Comparison of ENCODE assay signal across 8 cellular contexts in genomic region chr5:150081541-150082283, GRCh38. TPM values are rescaled to one million over a fixed set of nuclear protein-coding genes. Genes with fewer than 3 reads are reported as not detected.
A peak's percentile ranks its signal among the peaks of the same experiment; 100 is the strongest.
DNase-seq lines count a peak whose midpoint lies in the region; ATAC-seq, FAIRE-seq and TF ChIP-seq lines count a peak whose summit lies in the region.

No MANE protein-coding gene starts in this region.

- DNase-seq in A549 (ENCODE audit: low read depth in 1 of 2, low spot score in 1 of 2) (no peak), HEK293T (ENCODE audit: extremely low spot score) (no peak), NCI-H2029 treated with DMSO at 0.1 percent for 48 hours (lab: John Stamatoyannopoulos, UW) (no peak)
- DNase-seq in stimulated activated CD4-positive, alpha-beta T cell treated with anti-CD3 and anti-CD28 coated beads, Interleukin-4, amount 100 ng/mL, for 4 hours, result no peak

- peak overlapping the region; percentile 84 to 93 (median 86) for H3K27ac Mint-ChIP-seq in nephron

- FAIRE-seq in A549 (lab: Jason Lieb, UNC), result no peak

- no peak overlapping the region for H3K4me3 ChIP-seq in A549

- 53% methylated on average over 14 of the region's 15 CpGs for WGBS in A549 (ENCODE audit: missing lambda C conversion rate)

- H3K4me2 ChIP-seq in A549, result no peak overlapping the region

- no peaks in the 10 kb centered on the region for H3K9me3 ChIP-seq in A549

- H3K4me3 Mint-ChIP-seq in nephron, result peak overlapping the region in 1 of 3 experiments; percentile 4

- POLR2A ChIA-PET in A549 (lab: Yijun Ruan, JAX), result no interaction called here
- POLR2A ChIA-PET in HEK293T (lab: Yijun Ruan, JAX), result no interaction called here

- H3K9me3 Mint-ChIP-seq in nephron, result no peaks in the 10 kb centered on the region

- TF ChIP-seq CTCF in A549 (IDR thresholded peaks at IDR 0.05) (no peak), nephron (IDR thresholded peaks at IDR 0.05; ENCODE audit: unreplicated experiment in 3 of 3) (no peak)

- TF ChIP-seq POLR2A in A549 (IDR thresholded peaks at IDR 0.05; ENCODE audit: low read length), result no peak

- no peak for TF ChIP-seq RAD21 in A549 (conservative IDR thresholded peaks at IDR 0.05 in 1 of 2, IDR thresholded peaks at IDR 0.05 in 1 of 2)

- H3K27ac ChIP-seq in A549, result no peak overlapping the region
- peak overlapping the region; percentile 60 for H3K27ac ChIP-seq in cingulate gyrus (ENCODE audit: low read depth, low read length)

- CTCF ChIA-PET in A549 (lab: Yijun Ruan, JAX) (interaction anchor here (1.0 kb wide), 1 partner anchor 10 kb away, joined by 3 read pairs; no protein-coding TSS in a partner anchor), HEK293T (lab: Yijun Ruan, JAX) (interaction anchor here (0.7 to 0.8 kb wide), 2 partner anchors 15 to 1586 kb away, joined by 3 read pairs; no protein-coding TSS in a partner anchor)

- H3K4me1 Mint-ChIP-seq in nephron, result peaks cover 23% of the 10 kb centered on the region

- H3K36me3 Mint-ChIP-seq in nephron (ENCODE audit: low read depth), result no peaks in the 10 kb centered on the region

- TF ChIP-seq EP300 in A549 (IDR thresholded peaks at IDR 0.05), result no peak

- ATAC-seq in A549 (peak in 1 of 2 experiments; percentile 53; a peak in 3 of 6 replicates), GM19463 (IDR thresholded peaks at IDR 0.05; ENCODE audit: unreplicated experiment) (peak; percentile 86), HG03520 (IDR thresholded peaks at IDR 0.05; ENCODE audit: unreplicated experiment) (peak; percentile 70)

- H3K4me1 ChIP-seq in A549, result no peaks in the 10 kb centered on the region

- peaks cover 17% of the 10 kb centered on the region for H3K27me3 Mint-ChIP-seq in nephron (ENCODE audit: low read depth)

TF ChIP-seq in A549, 52 proteins besides CTCF, POLR2A, EP300 and RAD21:
- TF ChIP-seq MAFK (IDR thresholded peaks at IDR 0.05; ENCODE audit: partially characterized antibody) (peak; percentile 87), ATOH8 (CRISPR knock-in tag; IDR thresholded peaks at IDR 0.05; ENCODE audit: low read depth) (no peak)
TF ChIP-seq in A549: peak in this region for 1.

TF ChIP-seq in HEK293T, 16 proteins besides CTCF, POLR2A, EP300 and RAD21:
- TF ChIP-seq TARDBP (IDR thresholded peaks at IDR 0.05) (no peak), SUZ12 (IDR thresholded peaks at IDR 0.05) (no peak), ARNT (IDR thresholded peaks at IDR 0.05) (no peak), FOXA1 (IDR thresholded peaks at IDR 0.05) (no peak), HDGF (IDR thresholded peaks at IDR 0.05; ENCODE audit: borderline replicate concordance) (no peak), BHLHE40 (IDR thresholded peaks at IDR 0.05; ENCODE audit: borderline replicate concordance) (no peak), LEF1 (IDR thresholded peaks at IDR 0.05; ENCODE audit: borderline replicate concordance) (no peak), NFRKB (IDR thresholded peaks at IDR 0.05) (no peak), FOXM1 (IDR thresholded peaks at IDR 0.05; ENCODE audit: borderline replicate concordance) (no peak), CTBP1 (IDR thresholded peaks at IDR 0.05; ENCODE audit: borderline replicate concordance) (no peak), ZNF384 (IDR thresholded peaks at IDR 0.05) (no peak), SP1 (IDR thresholded peaks at IDR 0.05) (no peak), L3MBTL2 (conservative IDR thresholded peaks at IDR 0.05) (no peak), ELF4 (IDR thresholded peaks at IDR 0.05) (no peak), FOXK2 (IDR thresholded peaks at IDR 0.05) (no peak), PKNOX1 (IDR thresholded peaks at IDR 0.05) (no peak)

RNA-seq across cellular contexts. Expression of gene CSF1R, which starts 4.6 kb away (rescaled TPM):
- polyA plus RNA-seq in A549 (2011; rRNA removed), result 0.06 and 0.12 TPM in 2 replicates
- 0.04 and 0.10 TPM in 2 replicates for polyA plus RNA-seq in A549 (2012; cell fraction: cytosol; rRNA removed)
- polyA plus RNA-seq in A549 (2012; cell fraction: nucleus; rRNA removed), result 0.02 and 0.15 TPM in 2 replicates
- polyA plus RNA-seq in A549 (2017; fragmentation: RNase III; extraction: RNeasy Plus Mini Kit Qiagen cat#74134 plus additional on column Dnase treatment), result not detected in 3 replicates
- not detected in 2 replicates for polyA minus RNA-seq in A549 (2011; rRNA and poly(A)+ RNA removed)
